In genomic region chr4:13543648-13544555, GRCh38 we compare ENCODE assay signal across 8 cellular contexts. TPM values are rescaled to one million over a fixed set of nuclear protein-coding genes. Genes with fewer than 3 reads are reported as not detected.
DNase-seq lines count a peak whose midpoint lies in the region; ATAC-seq and TF ChIP-seq lines count a peak whose summit lies in the region.

NKX3-2 (minus strand) TSS chr4:13544508; CDS start chr4:13544414, 94 bp downstream.

- H3K4me3 Mint-ChIP-seq in activated CD4-positive, alpha-beta T cell treated with anti-CD3 and anti-CD28 coated beads, Interleukin-2, amount 10 ng/mL, durations not matched to agents 24 days and 14 days: peak within 1 kb of the TSS; percentile 86
- H3K4me3 Mint-ChIP-seq in nephron: peak within 1 kb of the TSS; percentile 90 to 99 (median 97)

- H3K36me3 Mint-ChIP-seq in activated CD4-positive, alpha-beta T cell treated with anti-CD3 and anti-CD28 coated beads, Interleukin-2, amount 10 ng/mL, durations not matched to agents 24 days and 14 days (ENCODE audit: low read depth): peaks cover 9% of the 10 kb centered on the region
- peaks cover 4% of the 10 kb centered on the region for H3K36me3 Mint-ChIP-seq in nephron (ENCODE audit: low read depth)

- H3K27ac Mint-ChIP-seq in activated CD4-positive, alpha-beta T cell treated with anti-CD3 and anti-CD28 coated beads, Interleukin-2, amount 10 ng/mL, durations not matched to agents 24 days and 14 days: peak within 1 kb of the TSS; percentile 76
- H3K27ac Mint-ChIP-seq in nephron: peak within 1 kb of the TSS; percentile 69 to 87 (median 77)

- H3K27me3 ChIP-seq in RWPE2 (ENCODE audit: insufficient read depth, poor library complexity, severe bottlenecking): peaks cover 96% of the 10 kb centered on the region

- H3K27ac ChIP-seq in RWPE2 (ENCODE audit: poor library complexity, severe bottlenecking) (no peak within 1 kb of the TSS), caudate nucleus (ENCODE audit: low read depth, low read length) (no peak within 1 kb of the TSS)

- peak within 1 kb of the TSS; percentile 48 for H3K4me3 ChIP-seq in RWPE2 (ENCODE audit: severe bottlenecking)

- peaks cover 4% of the 10 kb centered on the region for H3K9me3 Mint-ChIP-seq in activated CD4-positive, alpha-beta T cell treated with anti-CD3 and anti-CD28 coated beads, Interleukin-2, amount 10 ng/mL, durations not matched to agents 24 days and 14 days
- H3K9me3 Mint-ChIP-seq in nephron: peaks cover 3% of the 10 kb centered on the region

- H3K9me3 ChIP-seq in RWPE2 (ENCODE audit: severe bottlenecking): no peaks in the 10 kb centered on the region

- H3K36me3 ChIP-seq in RWPE2 (ENCODE audit: low read depth): no peaks in the 10 kb centered on the region

- ATAC-seq in RWPE2 (ENCODE audit: low read depth): peak; percentile 62
- ATAC-seq in esophagus mucosa: peak; percentile 27

- TF ChIP-seq CTCF in RWPE2 (IDR thresholded peaks at IDR 0.05; ENCODE audit: poor library complexity, severe bottlenecking) (no peak), nephron (IDR thresholded peaks at IDR 0.05; ENCODE audit: unreplicated experiment in 3 of 3) (no peak)

- no peaks in the 10 kb centered on the region for H3K4me1 ChIP-seq in RWPE2 (ENCODE audit: insufficient read depth, poor library complexity, severe bottlenecking)

- intact Hi-C loops in activated CD4-positive, alpha-beta T cell treated with anti-CD3 and anti-CD28 coated beads, Interleukin-2, amount 10 ng/mL, durations not matched to agents 24 days and 14 days (cut with micrococcal nuclease): loop anchor here (1.0 kb wide), 1 partner anchor 8 kb away; no protein-coding TSS in a partner anchor

- DNase-seq in activated CD4-positive, alpha-beta T cell treated with anti-CD3 and anti-CD28 coated beads, Interleukin-2, amount 10 ng/mL, durations not matched to agents 24 days and 14 days: peak; percentile 57
- DNase-seq in activated CD4-positive, alpha-beta T cell treated with anti-CD3 and anti-CD28 coated beads for 4 hours: no peak
- DNase-seq in RWPE2 (ENCODE audit: low spot score) (peak; percentile 66), globus pallidus (ENCODE audit: low spot score) (no peak), caudate nucleus (lab: John Stamatoyannopoulos, UW) (no peak)
- DNase-seq in stimulated activated CD4-positive, alpha-beta T cell treated with anti-CD3 and anti-CD28 coated beads, Interleukin-4, amount 100 ng/mL, for 4 hours: no peak

- peaks cover 72% of the 10 kb centered on the region for H3K27me3 Mint-ChIP-seq in activated CD4-positive, alpha-beta T cell treated with anti-CD3 and anti-CD28 coated beads, Interleukin-2, amount 10 ng/mL, durations not matched to agents 24 days and 14 days
- peaks cover 88% of the 10 kb centered on the region for H3K27me3 Mint-ChIP-seq in nephron (ENCODE audit: low read depth)

- H3K4me1 Mint-ChIP-seq in activated CD4-positive, alpha-beta T cell treated with anti-CD3 and anti-CD28 coated beads, Interleukin-2, amount 10 ng/mL, durations not matched to agents 24 days and 14 days: peaks cover 24% of the 10 kb centered on the region
- H3K4me1 Mint-ChIP-seq in nephron: peaks cover 22% of the 10 kb centered on the region

RNA-seq across cellular contexts. Expression of gene NKX3-2, which starts in this region (rescaled TPM):
- total RNA-seq in activated CD4-positive, alpha-beta T cell treated with anti-CD3 and anti-CD28 coated beads, Interleukin-2, amount 10 ng/mL, durations not matched to agents 24 days and 14 days: not detected in 2 replicates
- not detected for total RNA-seq in esophagus mucosa

Comparison
In these comparisons a context has a peak if more than half of its experiments do, and no peak if none do; other contexts are left out.
1. Peak in DNase-seq in activated CD4-positive, alpha-beta T cell treated with anti-CD3 and anti-CD28 coated beads, Interleukin-2, amount 10 ng/mL, durations not matched to agents 24 days and 14 days; RNA of the gene not detected or under 1 TPM.
2. Peak in ATAC-seq in esophagus mucosa; RNA of the gene not detected or under 1 TPM.